Comparison of ENCODE assay signal across 8 cellular contexts in genomic region chr9:127214421-127215265, GRCh38. TPM values are rescaled to one million over a fixed set of nuclear protein-coding genes. Genes with fewer than 3 reads are reported as not detected.
DNase-seq lines count a peak whose midpoint lies in the region; ATAC-seq and TF ChIP-seq lines count a peak whose summit lies in the region.

No MANE protein-coding gene starts in this region.

- DNase-seq in DMS153 (lab: John Stamatoyannopoulos, UW) (peak; percentile 36), RPMI7951 (ENCODE audit: low read depth) (peak; percentile 29), glomerular endothelial cell (ENCODE audit: extremely low read depth, low read depth, low spot score) (peak; percentile 31), retinal pigment epithelial cell (ENCODE audit: low read depth) (no peak), GOT3 (lab: John Stamatoyannopoulos, UW) (no peak)
- DNase-seq in activated gamma-delta T cell treated with anti-CD3 and anti-CD28 coated beads, Interleukin-2, amount 50 U/mL, for 16 hours (ENCODE audit: low read depth), result peak; percentile 36

- TF ChIP-seq CTCF in retinal pigment epithelial cell (conservative IDR thresholded peaks at IDR 0.05; ENCODE audit: low read depth, low read length), result peak; percentile 93

- TF ChIP-seq RAD21 in Ishikawa (IDR thresholded peaks at IDR 0.05; ENCODE audit: low read depth), result peak; percentile 77

- ATAC-seq in HG03095 (IDR thresholded peaks at IDR 0.05; ENCODE audit: unreplicated experiment), result no peak

- TF ChIP-seq EP300 in Ishikawa (IDR thresholded peaks at IDR 0.05; ENCODE audit: borderline replicate concordance), result no peak

- H3K4me3 ChIP-seq in retinal pigment epithelial cell (ENCODE audit: low read length), result no peak overlapping the region

TF ChIP-seq in Ishikawa, 13 proteins besides CTCF, POLR2A, EP300 and RAD21:
- TF ChIP-seq TCF12 (IDR thresholded peaks at IDR 0.05; ENCODE audit: low read depth) (no peak), YY1 (IDR thresholded peaks at IDR 0.05; ENCODE audit: low read depth) (0 out of 2 replicates have a peak, but pooled peaks have one; percentile 37)

RNA-seq across cellular contexts. Expression of gene GARNL3, which starts 49.9 kb away (rescaled TPM):
- total RNA-seq in RPMI7951 (2014; rRNA removed; shearing (Covaris generic)), result 2.5 and 3.2 TPM in 2 replicates
- 2.9 and 20.2 TPM in 2 replicates for total RNA-seq in glomerular endothelial cell

Comparison
In these comparisons a context has a peak if more than half of its experiments do, and no peak if none do; other contexts are left out.
1. DNase-seq: peak in DMS153 (single experiment), RPMI7951 (single experiment), activated gamma-delta T cell treated with anti-CD3 and anti-CD28 coated beads, Interleukin-2, amount 50 U/mL, for 16 hours (single experiment) and glomerular endothelial cell (single experiment); none in retinal pigment epithelial cell (single experiment) and GOT3 (single experiment).